In the genomic region with DNA sequence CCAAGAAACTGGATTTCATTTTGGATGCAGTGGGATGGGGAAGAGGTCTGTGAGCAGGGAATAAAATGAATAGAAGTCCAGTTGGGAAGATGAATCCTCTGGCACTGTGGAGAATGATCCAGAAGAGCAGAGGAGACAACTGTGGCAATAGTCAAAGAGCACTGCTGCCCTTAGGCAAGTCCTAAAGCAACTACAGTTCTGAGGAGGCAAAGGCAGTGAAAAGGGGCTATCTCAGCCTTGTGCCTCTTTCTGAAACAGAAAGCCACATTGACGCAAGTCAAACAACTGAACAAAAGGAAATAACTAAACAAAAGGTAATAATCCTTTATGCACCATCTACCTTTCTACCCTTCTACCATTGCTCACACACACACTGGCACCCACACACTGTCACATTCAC, we compare ENCODE assay signal across 16 cellular contexts.
DNase-seq lines count a peak whose midpoint lies in the region; ATAC-seq and TF ChIP-seq lines count a peak whose summit lies in the region.
"Had no signal": no experiment of that assay in that cellular context is flagged by ENCODE, and none has a peak within 500 bp of the region (broad histone marks: within the 10 kb centered on the region; RNA-seq: fewer than 3 reads in every experiment).

No MANE protein-coding gene starts in this region.

- peaks cover 5% of the 10 kb centered on the region for H3K4me1 Mint-ChIP-seq in activated T-helper 17 cell treated with anti-CD3 and anti-CD28 coated beads, Interleukin-2, amount 50 U/mL, for 72 hours
- H3K4me1 Mint-ChIP-seq in stimulated activated naive CD8-positive, alpha-beta T cell treated with anti-CD3 and anti-CD28 coated beads, Interleukin-15, amount 100 ng/mL, for 72 hours: peaks cover 6% of the 10 kb centered on the region
- H3K4me1 Mint-ChIP-seq in WTC11: no peaks in the 10 kb centered on the region

- H3K27ac Mint-ChIP-seq in activated T-helper 17 cell treated with anti-CD3 and anti-CD28 coated beads, Interleukin-2, amount 50 U/mL, for 72 hours: peak overlapping the region; percentile 76
- peak overlapping the region in 1 of 2 donors; percentile 72 for H3K27ac Mint-ChIP-seq in stimulated activated naive CD8-positive, alpha-beta T cell treated with anti-CD3 and anti-CD28 coated beads, Interleukin-15, amount 100 ng/mL, for 72 hours
- no peak overlapping the region for H3K27ac Mint-ChIP-seq in WTC11
- H3K27ac Mint-ChIP-seq: H9 had no signal

- H3K9me3 Mint-ChIP-seq in activated T-helper 17 cell treated with anti-CD3 and anti-CD28 coated beads, Interleukin-2, amount 50 U/mL, for 72 hours: peaks cover 13% of the 10 kb centered on the region
- peaks cover 22 to 25% of the 10 kb centered on the region in 2 donors for H3K9me3 Mint-ChIP-seq in stimulated activated naive CD8-positive, alpha-beta T cell treated with anti-CD3 and anti-CD28 coated beads, Interleukin-15, amount 100 ng/mL, for 72 hours
- H3K9me3 Mint-ChIP-seq in WTC11: peaks cover 39% of the 10 kb centered on the region

- TF ChIP-seq CTCF in WTC11 (IDR thresholded peaks at IDR 0.05): no peak

- POLR2A ChIA-PET in WTC11 (lab: Charles Lee): no interaction called here

- no peaks in the 10 kb centered on the region for H3K36me3 Mint-ChIP-seq in activated T-helper 17 cell treated with anti-CD3 and anti-CD28 coated beads, Interleukin-2, amount 50 U/mL, for 72 hours (ENCODE audit: low read depth)
- H3K36me3 Mint-ChIP-seq in WTC11: peaks cover 24% of the 10 kb centered on the region

- DNase-seq in activated CD4-positive, alpha-beta T cell treated with anti-CD3 and anti-CD28 coated beads, Interleukin-2, amount 50 U/mL, for 48 hours: peak; percentile 18 to 29
- DNase-seq in activated CD4-positive, alpha-beta T cell treated with anti-CD3 and anti-CD28 coated beads for 1 hour: no peak
- peak; percentile 25 for DNase-seq in stimulated activated CD4-positive, alpha-beta T cell treated with anti-CD3 and anti-CD28 coated beads, Interleukin-15, amount 100 ng/mL, for 24 hours
- no peak for DNase-seq in stimulated activated CD4-positive, alpha-beta T cell treated with anti-CD3 and anti-CD28 coated beads, Interleukin-4, amount 100 ng/mL, for 4 hours
- DNase-seq in stimulated activated naive CD8-positive, alpha-beta T cell treated with anti-CD3 and anti-CD28 coated beads, Interleukin-15, amount 100 ng/mL, for 72 hours: peak in 1 of 2 donors; percentile 24
- DNase-seq in OCI-M1 (lab: John Stamatoyannopoulos, UW): no peak
- no peak for DNase-seq in WTC11 (ENCODE audit: low spot score)
- DNase-seq: C1 segment of cervical spinal cord, DMS 273 treated with DMSO at 0.1 percent for 48 hours, H9, KG1, NCI-H1048, NCI-H2107, NCI-H345, NCI-H526 treated with DMSO at 0.1 percent for 48 hours had no signal

- CTCF ChIA-PET in WTC11 (lab: Charles Lee): no interaction called here

- peak overlapping the region; percentile 39 for H3K4me3 Mint-ChIP-seq in activated T-helper 17 cell treated with anti-CD3 and anti-CD28 coated beads, Interleukin-2, amount 50 U/mL, for 72 hours
- H3K4me3 Mint-ChIP-seq in stimulated activated naive CD8-positive, alpha-beta T cell treated with anti-CD3 and anti-CD28 coated beads, Interleukin-15, amount 100 ng/mL, for 72 hours: no peak overlapping the region
- H3K4me3 Mint-ChIP-seq in WTC11: no peak overlapping the region
- H3K4me3 Mint-ChIP-seq: H9 had no signal

- peak; percentile 88 for ATAC-seq in activated T-helper 17 cell treated with anti-CD3 and anti-CD28 coated beads, Interleukin-2, amount 50 U/mL, for 72 hours (replicated peaks)
- ATAC-seq in stimulated activated naive CD8-positive, alpha-beta T cell treated with anti-CD3 and anti-CD28 coated beads, Interleukin-15, amount 100 ng/mL, for 72 hours: peak; percentile 87
- no peak for ATAC-seq in WTC11

- no peaks in the 10 kb centered on the region for H3K27me3 Mint-ChIP-seq in activated T-helper 17 cell treated with anti-CD3 and anti-CD28 coated beads, Interleukin-2, amount 50 U/mL, for 72 hours
- H3K27me3 Mint-ChIP-seq in stimulated activated naive CD8-positive, alpha-beta T cell treated with anti-CD3 and anti-CD28 coated beads, Interleukin-15, amount 100 ng/mL, for 72 hours: no peaks in the 10 kb centered on the region
- H3K27me3 Mint-ChIP-seq in WTC11 (ENCODE audit: low read depth): no peaks in the 10 kb centered on the region; the same call in 1 of the 2 replicates

TF ChIP-seq in WTC11, 78 proteins besides CTCF, POLR2A, EP300 and RAD21:
- TF ChIP-seq E2F4 (CRISPR knock-in tag; IDR thresholded peaks at IDR 0.05; ENCODE audit: borderline replicate concordance, low read depth): no peak
- no peak for TF ChIP-seq RELA (CRISPR knock-in tag; IDR thresholded peaks at IDR 0.05; ENCODE audit: borderline replicate concordance)
- TF ChIP-seq ELF4 (CRISPR knock-in tag; IDR thresholded peaks at IDR 0.05; ENCODE audit: low read depth): no peak
- no peak for TF ChIP-seq ZNF317 (CRISPR knock-in tag; IDR thresholded peaks at IDR 0.05; ENCODE audit: borderline replicate concordance, low read depth)
- no peak for TF ChIP-seq ATF3 (CRISPR knock-in tag; conservative IDR thresholded peaks at IDR 0.05)
- TF ChIP-seq ZNF512 (CRISPR knock-in tag; IDR thresholded peaks at IDR 0.05; ENCODE audit: borderline replicate concordance): no peak

Comparison
In these comparisons a context has a peak if more than half of its experiments do, and no peak if none do; other contexts are left out.
1. DNase-seq: peak in activated CD4-positive, alpha-beta T cell treated with anti-CD3 and anti-CD28 coated beads, Interleukin-2, amount 50 U/mL, for 48 hours (2 of 2) and stimulated activated CD4-positive, alpha-beta T cell treated with anti-CD3 and anti-CD28 coated beads, Interleukin-15, amount 100 ng/mL, for 24 hours (single experiment); none in activated CD4-positive, alpha-beta T cell treated with anti-CD3 and anti-CD28 coated beads for 1 hour (single experiment), stimulated activated CD4-positive, alpha-beta T cell treated with anti-CD3 and anti-CD28 coated beads, Interleukin-4, amount 100 ng/mL, for 4 hours (0 of 2), OCI-M1 (single experiment) and WTC11 (single experiment).